In genomic region chr2:27703638-27704341, GRCh38 we compare ENCODE assay signal across 8 cellular contexts. TPM values are rescaled to one million over a fixed set of nuclear protein-coding genes. Genes with fewer than 3 reads are reported as not detected.
A peak's percentile ranks its signal among the peaks of the same experiment; 100 is the strongest.
DNase-seq lines count a peak whose midpoint lies in the region; ATAC-seq, FAIRE-seq and TF ChIP-seq lines count a peak whose summit lies in the region.

No MANE protein-coding gene starts in this region.

- H3K27ac ChIP-seq in A549 (peak overlapping the region; percentile 91 to 99), right cardiac atrium (ENCODE audit: low read length) (no peak overlapping the region), gastrocnemius medialis (peak overlapping the region; percentile 84 to 96 (median 94))

- peak; percentile 99 for TF ChIP-seq RAD21 in A549 (conservative IDR thresholded peaks at IDR 0.05 in 1 of 2, IDR thresholded peaks at IDR 0.05 in 1 of 2)

- no peaks in the 10 kb centered on the region for H3K36me3 ChIP-seq in gastrocnemius medialis

- in situ Hi-C loops in gastrocnemius medialis (cut with MboI; ENCODE audit: low sequenced_read_pairs in 4 of 4): loop anchor here in 1 of 4 donors (10.0 kb wide), 1 partner anchor 741 kb away; no protein-coding TSS in a partner anchor

- H3K36me3 Mint-ChIP-seq in T-helper 17 cell (ENCODE audit: low read depth): no peaks in the 10 kb centered on the region

- intact Hi-C loops in right cardiac atrium (cut with DNase I) (loop anchor here (2.0 to 10.0 kb wide), 5 partner anchors 691 to 751 kb away; partner anchors contain the start of gene FOSL2 (in 1 of the 4)), gastrocnemius medialis (cut with DNase I; ENCODE audit: low total_unique reads) (loop anchor here (2.0 to 5.0 kb wide), 3 partner anchors 119 to 749 kb away; no protein-coding TSS in a partner anchor)

- H3K4me1 ChIP-seq in A549 (peaks cover 65% of the 10 kb centered on the region), right cardiac atrium (ENCODE audit: control insufficient read depth, insufficient read depth, low read length) (no peaks in the 10 kb centered on the region), gastrocnemius medialis (peaks cover 39 to 62% of the 10 kb centered on the region in 2 donors)

- peak overlapping the region; percentile 35 for H3K4me2 ChIP-seq in A549

- peak overlapping the region; percentile 39 for H3K27ac Mint-ChIP-seq in T-helper 17 cell

- TF ChIP-seq CTCF in A549 (IDR thresholded peaks at IDR 0.05): peak; percentile 98
- TF ChIP-seq CTCF in gastrocnemius medialis (IDR thresholded peaks at IDR 0.05 in 4 of 5, conservative IDR thresholded peaks at IDR 0.05 in 1 of 5): peak; percentile 88 to 96 (median 94)

- CTCF ChIA-PET in A549 (lab: Yijun Ruan, JAX): interaction anchor here (0.5 to 7.7 kb wide), 91 partner anchors 9 to 1058 kb away, joined by 3 to 167 read pairs (median 4); partner anchors contain the start of gene FOSL2

- peaks cover 2% of the 10 kb centered on the region for H3K4me1 Mint-ChIP-seq in T-helper 17 cell

- no peak for TF ChIP-seq EP300 in A549 (IDR thresholded peaks at IDR 0.05)

- no peak overlapping the region for H3K4me3 Mint-ChIP-seq in T-helper 17 cell

- H3K27me3 Mint-ChIP-seq in T-helper 17 cell: no peaks in the 10 kb centered on the region

- WGBS in A549 (ENCODE audit: missing lambda C conversion rate): 28% methylated on average over 9 of the region's 9 CpGs
- WGBS in right cardiac atrium: 28% methylated on average over 9 of the region's 9 CpGs

- TF ChIP-seq POLR2A in A549 (IDR thresholded peaks at IDR 0.05; ENCODE audit: low read length) (no peak), gastrocnemius medialis (IDR thresholded peaks at IDR 0.05) (no peak)

- no peak for FAIRE-seq in A549 (lab: Jason Lieb, UNC)

- H3K4me3 ChIP-seq in A549 (no peak overlapping the region), right cardiac atrium (ENCODE audit: low read length) (no peak overlapping the region), gastrocnemius medialis (no peak overlapping the region)

- peak; percentile 90 for DNase-seq in A549 (ENCODE audit: low read depth in 1 of 2, low spot score in 1 of 2)
- DNase-seq in GM19238 (ENCODE audit: insufficient read length, low spot score): peak; percentile 56
- peak; percentile 43 for DNase-seq in NCI-H187 treated with DMSO at 0.1 percent for 48 hours (lab: John Stamatoyannopoulos, UW)
- DNase-seq in T-helper 17 cell: peak; percentile 48 to 74 (median 59)
- DNase-seq in amniotic stem cell (lab: John Stamatoyannopoulos, UW): peak; percentile 89
- peak; percentile 79 to 90 (median 84) for DNase-seq in right cardiac atrium
- DNase-seq in gastrocnemius medialis: peak; percentile 74 to 81

- ATAC-seq in A549: peak; percentile 68 to 77
- peak; percentile 93 for ATAC-seq in T-helper 17 cell
- peak; percentile 49 to 62 for ATAC-seq in right cardiac atrium
- ATAC-seq in gastrocnemius medialis: peak; percentile 30 to 40
- ATAC-seq in HG03097 (IDR thresholded peaks at IDR 0.05; ENCODE audit: low FRiP score, unreplicated experiment): no peak

- no peaks in the 10 kb centered on the region for H3K9me3 ChIP-seq in A549
- H3K9me3 ChIP-seq in T-helper 17 cell (ENCODE audit: control insufficient read depth, low read length, poor library complexity, severe bottlenecking): no peaks in the 10 kb centered on the region
- H3K9me3 ChIP-seq in right cardiac atrium (ENCODE audit: control insufficient read depth, low read length): no peaks in the 10 kb centered on the region
- H3K9me3 ChIP-seq in gastrocnemius medialis: no peaks in the 10 kb centered on the region

- H3K27me3 ChIP-seq in right cardiac atrium (ENCODE audit: control insufficient read depth, insufficient read depth): no peaks in the 10 kb centered on the region
- H3K27me3 ChIP-seq in gastrocnemius medialis: no peaks in the 10 kb centered on the region

- POLR2A ChIA-PET in A549 (lab: Yijun Ruan, JAX): interaction anchor here (0.5 to 1.4 kb wide), 9 partner anchors 13 to 1106 kb away, joined by 3 to 8 read pairs (median 4); partner anchors contain the start of genes BABAM2, FOSL2, NRBP1 and RBKS

TF ChIP-seq in A549, 52 proteins besides CTCF, POLR2A, EP300 and RAD21 (continues in another document):
- TF ChIP-seq CHD4 (IDR thresholded peaks at IDR 0.05; ENCODE audit: borderline replicate concordance) (no peak), CHD2 (IDR thresholded peaks at IDR 0.05; ENCODE audit: low read length, partially characterized antibody) (no peak), HOXB5 (CRISPR knock-in tag; IDR thresholded peaks at IDR 0.05) (0 out of 2 replicates have a peak, but pooled peaks have one; percentile 28), MAZ (IDR thresholded peaks at IDR 0.05; ENCODE audit: borderline replicate concordance, low read depth, low read length) (no peak), SREBF2 (IDR thresholded peaks at IDR 0.05) (no peak), PBX3 (IDR thresholded peaks at IDR 0.05) (no peak), FOSL2 (IDR thresholded peaks at IDR 0.05) (no peak), FOSL2 (CRISPR knock-in tag; IDR thresholded peaks at IDR 0.05) (no peak), HES2 (IDR thresholded peaks at IDR 0.05) (no peak), HDAC2 (IDR thresholded peaks at IDR 0.05) (no peak), KDM5A (IDR thresholded peaks at IDR 0.05) (no peak), HOXB13 (CRISPR knock-in tag; IDR thresholded peaks at IDR 0.05; ENCODE audit: low read depth) (no peak), MAFK (IDR thresholded peaks at IDR 0.05; ENCODE audit: partially characterized antibody) (no peak), FOXS1 (CRISPR knock-in tag; IDR thresholded peaks at IDR 0.05) (no peak), ATOH8 (CRISPR knock-in tag; IDR thresholded peaks at IDR 0.05; ENCODE audit: low read depth) (no peak), HEYL (CRISPR knock-in tag; IDR thresholded peaks at IDR 0.05) (no peak), SMC3 (IDR thresholded peaks at IDR 0.05) (peak; percentile 98), RCOR1 (IDR thresholded peaks at IDR 0.05; ENCODE audit: low read depth, low read length) (no peak), RFX5 (IDR thresholded peaks at IDR 0.05) (no peak), MAX (IDR thresholded peaks at IDR 0.05) (peak; percentile 46; the same call in 1 of the 2 replicates), NR3C1 (IDR thresholded peaks at IDR 0.05) (no peak), FOSB (CRISPR knock-in tag; IDR thresholded peaks at IDR 0.05) (no peak), MYC (IDR thresholded peaks at IDR 0.05; ENCODE audit: borderline replicate concordance, low read length) (no peak), ELK1 (IDR thresholded peaks at IDR 0.05; ENCODE audit: low read depth, low read length) (no peak)

RNA-seq across cellular contexts. Expression of gene SLC4A1AP, which starts 40.1 kb away (rescaled TPM):
- polyA plus RNA-seq in A549 (2011; rRNA removed) (21.1 and 33.0 TPM in 2 replicates), A549 (2017; fragmentation: RNase III; extraction: RNeasy Plus Mini Kit Qiagen cat#74134 plus additional on column Dnase treatment) (30.0 to 32.6 TPM (median 31.8 TPM) in 3 replicates), right cardiac atrium (19.9 TPM)
- 13.0 and 13.6 TPM in 2 replicates for polyA plus RNA-seq in A549 (2012; cell fraction: cytosol; rRNA removed)
- 18.0 and 18.2 TPM in 2 replicates for polyA plus RNA-seq in A549 (2012; cell fraction: nucleus; rRNA removed)
- 7.2 and 11.3 TPM in 2 replicates for polyA minus RNA-seq in A549 (2011; rRNA and poly(A)+ RNA removed)
- total RNA-seq in T-helper 17 cell (10 to 100 TPM; 18.2 to 18.7 TPM), right cardiac atrium (10 to 100 TPM; 19.4 to 21.8 (median 21.2) TPM), gastrocnemius medialis (10 to 100 TPM; 32.1 to 44.2 (median 34.6) TPM)

RNA-seq across cellular contexts. Expression of gene SUPT7L, which starts 40.4 kb away (rescaled TPM):
- 67.0 and 73.1 TPM in 2 replicates for polyA plus RNA-seq in A549 (2011; rRNA removed)
- 34.5 and 40.3 TPM in 2 replicates for polyA plus RNA-seq in A549 (2012; cell fraction: cytosol; rRNA removed)
- polyA plus RNA-seq in A549 (2012; cell fraction: nucleus; rRNA removed): 43.4 and 61.7 TPM in 2 replicates
- polyA plus RNA-seq in A549 (2017; fragmentation: RNase III; extraction: RNeasy Plus Mini Kit Qiagen cat#74134 plus additional on column Dnase treatment): 34.5 to 41.2 TPM (median 39.5 TPM) in 3 replicates
- 51.2 and 51.3 TPM in 2 replicates for polyA minus RNA-seq in A549 (2011; rRNA and poly(A)+ RNA removed)
- 10 to 100 TPM; 48.8 to 51.1 TPM for total RNA-seq in T-helper 17 cell
- 10 to 100 TPM; 27.3 to 30.9 (median 29.0) TPM for total RNA-seq in right cardiac atrium
- polyA plus RNA-seq in right cardiac atrium: 26.8 TPM
- total RNA-seq in gastrocnemius medialis: 10 to 100 TPM; 14.6 to 26.0 (median 21.9) TPM
